20 cellular contexts compared by ENCODE assay signal in the genomic region with DNA sequence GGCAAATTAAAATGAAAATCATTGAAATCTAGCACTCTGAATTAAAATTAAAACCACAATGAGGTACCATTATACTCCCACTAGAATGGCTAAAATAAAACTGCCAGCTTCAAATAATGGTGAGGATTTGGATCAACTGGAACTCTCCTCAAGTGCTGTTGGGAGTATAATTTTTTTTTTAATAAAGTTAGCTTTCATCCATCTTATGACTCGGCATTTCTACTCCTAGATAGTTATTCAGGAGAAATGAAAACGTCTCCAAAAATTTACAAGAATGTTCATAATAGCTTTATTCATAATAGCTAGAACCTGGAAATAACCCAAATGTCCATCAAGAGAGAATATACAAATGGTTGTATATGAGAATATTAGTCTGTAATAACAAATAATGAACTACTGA.
A peak's percentile ranks its signal among the peaks of the same experiment; 100 is the strongest.
DNase-seq lines count a peak whose midpoint lies in the region; ATAC-seq, FAIRE-seq and TF ChIP-seq lines count a peak whose summit lies in the region.
"Had no signal": no experiment of that assay in that cellular context is flagged by ENCODE, and none has a peak within 500 bp of the region (broad histone marks: within the 10 kb centered on the region; RNA-seq: fewer than 3 reads in every experiment).

No MANE protein-coding gene starts in this region.

- no peaks in the 10 kb centered on the region for H3K27me3 ChIP-seq in HepG2 (ENCODE audit: control insufficient read depth in 1 of 2, insufficient read depth in 2 of 2, low read length in 2 of 2)
- no peaks in the 10 kb centered on the region for H3K27me3 ChIP-seq in right lobe of liver
- H3K27me3 ChIP-seq in Karpas-422 (ENCODE audit: low read length) = no peaks in the 10 kb centered on the region
- no peaks in the 10 kb centered on the region for H3K27me3 ChIP-seq in K562 (ENCODE audit: control insufficient read depth in 2 of 2, insufficient read depth in 2 of 2, low read length in 2 of 2)

- peaks cover 5 to 18% of the 10 kb centered on the region in 2 experiments for H3K36me3 ChIP-seq in HepG2 (replicated peaks in 1 of 2; ENCODE audit: control insufficient read depth in 1 of 2, insufficient read depth in 2 of 2, low read length in 2 of 2)
- H3K36me3 ChIP-seq in right lobe of liver = no peaks in the 10 kb centered on the region
- H3K36me3 ChIP-seq in Karpas-422 (ENCODE audit: insufficient read depth, low read length) = peaks cover 7% of the 10 kb centered on the region; the same call in 1 of the 2 replicates
- no peaks in the 10 kb centered on the region for H3K36me3 ChIP-seq in K562 (ENCODE audit: control insufficient read depth, insufficient read depth, low read length)

- no peak overlapping the region for H3K9ac ChIP-seq in HepG2 (ENCODE audit: insufficient read depth, low read depth, low read length)
- H3K9ac ChIP-seq in Karpas-422 (ENCODE audit: low read length) = no peak overlapping the region
- no peak overlapping the region for H3K9ac ChIP-seq in K562 (ENCODE audit: insufficient read depth in 1 of 2, low read depth in 2 of 2, low read length in 2 of 2)

- no peak overlapping the region for H3K4me3 Mint-ChIP-seq in osteocyte (ENCODE audit: unreplicated experiment)
- H3K4me3 Mint-ChIP-seq: CD4-positive, alpha-beta memory T cell; HFFc6 had no signal

- H3K4me2 ChIP-seq in HepG2 (ENCODE audit: low read depth, low read length) (no peak overlapping the region), Karpas-422 (ENCODE audit: low read depth, low read length, poor library complexity, severe bottlenecking) (peak overlapping the region; percentile 5), K562 (ENCODE audit: insufficient read depth, low read length) (no peak overlapping the region)

- H3K4me3 ChIP-seq in HepG2 (replicated peaks in 1 of 3; ENCODE audit: insufficient read depth in 1 of 3, low read depth in 2 of 3, low read length in 3 of 3) = no peak overlapping the region
- H3K4me3 ChIP-seq in right lobe of liver = no peak overlapping the region
- no peak overlapping the region for H3K4me3 ChIP-seq in Karpas-422 (ENCODE audit: low read length)
- H3K4me3 ChIP-seq in K562 = no peak overlapping the region
- H3K4me3 ChIP-seq: HAP-1 had no signal

- POLR2A ChIA-PET in HepG2 (lab: Yijun Ruan, JAX) = interaction anchor here (0.5 kb wide), 1 partner anchor 9 kb away, joined by 4 read pairs; no protein-coding TSS in a partner anchor
- POLR2A ChIA-PET in K562 (lab: Yijun Ruan, JAX) = interaction anchor here (0.6 kb wide), 1 partner anchor 282 kb away, joined by 3 read pairs; no protein-coding TSS in a partner anchor

- DNase-seq in HepG2 (ENCODE audit: low spot score) = no peak
- no peak for DNase-seq in right lobe of liver
- no peak for DNase-seq in Karpas-422
- DNase-seq in K562 (ENCODE audit: extremely low read depth in 1 of 4, low spot score in 3 of 4) = no peak
- DNase-seq in osteocyte (ENCODE audit: extremely low spot score, unreplicated experiment) = no peak
- DNase-seq in NCI-H748 treated with DMSO at 0.1 percent for 48 hours (lab: John Stamatoyannopoulos, UW) = no peak
- DNase-seq: C1 segment of cervical spinal cord; CD4-positive, alpha-beta memory T cell; COR-L47; DMS153; DND-41; GOT3; HFFc6 had no signal

- H2AFZ ChIP-seq in HepG2 (ENCODE audit: low read length) = no peak overlapping the region
- no peak overlapping the region for H2AFZ ChIP-seq in Karpas-422 (ENCODE audit: low read length)
- no peak overlapping the region for H2AFZ ChIP-seq in K562 (ENCODE audit: low read depth, low read length)

- in situ Hi-C loops in HepG2 (cut with HindIII; ENCODE audit: extremely low pct_ligation_motif_present, low pct_unique_long_range_greater_than_20kb) = no loop called here
- in situ Hi-C loops in K562 (cut with MboI) = no loop called here

- peaks cover 71% of the 10 kb centered on the region for H3K79me2 ChIP-seq in HepG2 (ENCODE audit: insufficient read depth, low read length)
- peaks cover 87% of the 10 kb centered on the region for H3K79me2 ChIP-seq in Karpas-422 (ENCODE audit: low read length)
- H3K79me2 ChIP-seq in K562 (ENCODE audit: control insufficient read depth, insufficient read depth, low read length) = peaks cover 38% of the 10 kb centered on the region

- H3K27ac Mint-ChIP-seq in osteocyte (ENCODE audit: unreplicated experiment) = peak overlapping the region; percentile 35
- H3K27ac Mint-ChIP-seq: HFFc6 had no signal

- TF ChIP-seq EP300 in HepG2 (IDR thresholded peaks at IDR 0.05; ENCODE audit: low read depth in 2 of 2, low read length in 2 of 2) (no peak), HepG2 (CRISPR knock-in tag; IDR thresholded peaks at IDR 0.05; ENCODE audit: borderline replicate concordance) (no peak), K562 (IDR thresholded peaks at IDR 0.05; ENCODE audit: low read length) (no peak)

- WGBS in HepG2 (ENCODE audit: low lambda C conversion rate) = 97% methylated on average over 2 of the region's 2 CpGs
- 71% methylated on average over 2 of the region's 2 CpGs for WGBS in right lobe of liver (ENCODE audit: insufficient coverage, low coverage, low lambda C conversion rate, missing lambda C conversion rate)
- 71% methylated on average over 2 of the region's 2 CpGs for WGBS in K562 (ENCODE audit: insufficient coverage, low coverage, missing lambda C conversion rate)

- CTCF ChIA-PET in HepG2 (lab: Yijun Ruan, JAX; ENCODE audit: low intra/inter-chr PET ratio, low total read pairs) (no interaction called here), K562 (lab: Yijun Ruan, JAX; ENCODE audit: low intra/inter-chr PET ratio) (no interaction called here)

- no peaks in the 10 kb centered on the region for H3K27me3 Mint-ChIP-seq in osteocyte (ENCODE audit: unreplicated experiment)
- H3K27me3 Mint-ChIP-seq: CD4-positive, alpha-beta memory T cell had no signal

- H3K4me1 ChIP-seq in HepG2 (ENCODE audit: insufficient read depth, low read length) = peaks cover 10% of the 10 kb centered on the region
- peaks cover 0 to 6% (median 0%) of the 10 kb centered on the region in 4 donors for H3K4me1 ChIP-seq in right lobe of liver
- H3K4me1 ChIP-seq in Karpas-422 (ENCODE audit: low read length) = peaks cover 19% of the 10 kb centered on the region
- no peaks in the 10 kb centered on the region for H3K4me1 ChIP-seq in K562 (replicated peaks in 1 of 2; ENCODE audit: control insufficient read depth in 2 of 2, insufficient read depth in 2 of 2, low read length in 2 of 2)

- BruUV-seq in HepG2 (replicated peaks; lab: Mats Ljungman, UMichigan) (no TSS peak), K562 (replicated peaks; lab: Mats Ljungman, UMichigan) (no TSS peak)

- FAIRE-seq in HepG2 (lab: Jason Lieb, UNC) (no peak), K562 (lab: Jason Lieb, UNC) (no peak)
- FAIRE-seq: G401.6, GM12892, GM19239, H54 had no signal

- peaks cover 13% of the 10 kb centered on the region for H3K36me3 Mint-ChIP-seq in osteocyte (ENCODE audit: unreplicated experiment)

- intact Hi-C loops in HepG2 (cut with micrococcal nuclease; ENCODE audit: unreplicated experiment) = no loop called here
- intact Hi-C loops in right lobe of liver (cut with DNase I) = no loop called here
- intact Hi-C loops in K562 (cut with micrococcal nuclease) = no loop called here

- TF ChIP-seq CTCF in HepG2 (CRISPR knock-in tag; IDR thresholded peaks at IDR 0.05) (no peak), right lobe of liver (IDR thresholded peaks at IDR 0.05) (no peak), K562 (IDR thresholded peaks at IDR 0.05 in 2 of 3, conservative IDR thresholded peaks at IDR 0.05 in 1 of 3; ENCODE audit: insufficient read depth in 2 of 3, low read depth in 1 of 3, low read length in 3 of 3) (no peak), osteocyte (IDR thresholded peaks at IDR 0.05) (no peak)

- H3K9me1 ChIP-seq in K562 (ENCODE audit: control insufficient read depth, insufficient read depth, low read length) = no peaks in the 10 kb centered on the region

- H3K9me2 ChIP-seq in Karpas-422 (replicated peaks; ENCODE audit: insufficient read depth, low read length) = no peaks in the 10 kb centered on the region

- H4K20me1 ChIP-seq in HepG2 (ENCODE audit: insufficient read depth, low read length) (peaks cover 53% of the 10 kb centered on the region), Karpas-422 (ENCODE audit: insufficient read depth, low read depth, low read length) (no peaks in the 10 kb centered on the region), K562 (replicated peaks; ENCODE audit: control insufficient read depth, insufficient read depth, low read length) (no peaks in the 10 kb centered on the region)

- H3K27ac ChIP-seq in HepG2 (ENCODE audit: extremely low read length, insufficient read depth, low read length) (no peak overlapping the region), right lobe of liver (no peak overlapping the region), Karpas-422 (ENCODE audit: low read length) (no peak overlapping the region), K562 (ENCODE audit: extremely low read depth, low read depth, low read length) (no peak overlapping the region)

- H3K4me1 Mint-ChIP-seq in osteocyte (ENCODE audit: unreplicated experiment) = peaks cover 8% of the 10 kb centered on the region

- H3K9me3 ChIP-seq in HepG2 (ENCODE audit: low read length) (no peaks in the 10 kb centered on the region), right lobe of liver (no peaks in the 10 kb centered on the region), Karpas-422 (ENCODE audit: low read length) (no peaks in the 10 kb centered on the region), K562 (replicated peaks; ENCODE audit: control insufficient read depth, insufficient read depth, low read depth, low read length) (no peaks in the 10 kb centered on the region)
- H3K9me3 ChIP-seq: HAP-1 had no signal

- no peak for TF ChIP-seq RAD21 in HepG2 (CRISPR knock-in tag; IDR thresholded peaks at IDR 0.05)
- no peak for TF ChIP-seq RAD21 in K562 (CRISPR knock-in tag; conservative IDR thresholded peaks at IDR 0.05 in 1 of 2, IDR thresholded peaks at IDR 0.05 in 1 of 2)

- no peaks in the 10 kb centered on the region for H3K9me3 Mint-ChIP-seq in osteocyte (ENCODE audit: unreplicated experiment)
- H3K9me3 Mint-ChIP-seq: HFFc6 had no signal

- ATAC-seq in HepG2 (no peak), right lobe of liver (no peak), K562 (no peak), HG02759 (IDR thresholded peaks at IDR 0.05; ENCODE audit: unreplicated experiment) (no peak), GM21723 (IDR thresholded peaks at IDR 0.05; ENCODE audit: unreplicated experiment) (no peak)

- no peak for TF ChIP-seq POLR2A in HepG2 (IDR thresholded peaks at IDR 0.05; ENCODE audit: insufficient read depth in 1 of 2, low read depth in 2 of 2, low read length in 2 of 2)
- TF ChIP-seq POLR2A in right lobe of liver (IDR thresholded peaks at IDR 0.05) = no peak
- TF ChIP-seq POLR2A in K562 (conservative IDR thresholded peaks at IDR 0.05) = no peak

TF ChIP-seq in HepG2, 621 proteins besides CTCF, POLR2A, EP300 and RAD21:
- peak; percentile 53 for TF ChIP-seq NFE2L2 (IDR thresholded peaks at IDR 0.05; ENCODE audit: low read length)
- TF ChIP-seq SSRP1 (CRISPR knock-in tag; IDR thresholded peaks at IDR 0.05) = no peak

TF ChIP-seq in K562, 482 proteins besides CTCF, POLR2A, EP300 and RAD21 (continues in another document):
- TF ChIP-seq MCM5 (IDR thresholded peaks at IDR 0.05; ENCODE audit: low read depth) (no peak), NFE2 (IDR thresholded peaks at IDR 0.05; ENCODE audit: low read depth) (0 out of 2 replicates have a peak, but pooled peaks have one; percentile 27), PML (IDR thresholded peaks at IDR 0.05; ENCODE audit: low read length) (no peak), MAFF (IDR thresholded peaks at IDR 0.05; ENCODE audit: low read length) (0 out of 2 replicates have a peak, but pooled peaks have one; percentile 5), ZNF445 (CRISPR knock-in tag; IDR thresholded peaks at IDR 0.05; ENCODE audit: low read depth) (no peak)

Comparison
In these comparisons a context has a peak if more than half of its experiments do, and no peak if none do; other contexts are left out.
1. Of the 241 proteins assayed by ChIP-seq in both HepG2 and K562: peak only in HepG2: none; only in K562: MAFF, MAFG, NFE2, NFE2L1 and ZBTB40; in both: none; in neither: 236.